ENCODE assay signal across 19 cellular contexts in genomic region chr20:38153401-38153800, GRCh38. TPM values are rescaled to one million over a fixed set of nuclear protein-coding genes. Genes with fewer than 3 reads are reported as not detected.
A peak's percentile ranks its signal among the peaks of the same experiment; 100 is the strongest.
DNase-seq lines count a peak whose midpoint lies in the region; ATAC-seq, FAIRE-seq and TF ChIP-seq lines count a peak whose summit lies in the region.
"Had no signal": no experiment of that assay in that cellular context is flagged by ENCODE, and none has a peak within 500 bp of the region (broad histone marks: within the 10 kb centered on the region; RNA-seq: fewer than 3 reads in every experiment).

No MANE protein-coding gene starts in this region.

- H3K4me1 ChIP-seq in left ventricle myocardium inferior (peaks cover 98% of the 10 kb centered on the region), pancreas (peaks cover 11 to 25% (median 14%) of the 10 kb centered on the region in 3 donors), uterus (peaks cover 4 to 21% of the 10 kb centered on the region in 2 donors)

- H3K27me3 ChIP-seq in left ventricle myocardium inferior (ENCODE audit: low read depth), result no peaks in the 10 kb centered on the region
- H3K27me3 ChIP-seq in pancreas, result no peaks in the 10 kb centered on the region
- no peaks in the 10 kb centered on the region for H3K27me3 ChIP-seq in uterus

- no peak for TF ChIP-seq POLR2A in uterus (IDR thresholded peaks at IDR 0.05)

- H3K27ac ChIP-seq in left ventricle myocardium inferior (replicated peaks) (peak overlapping the region; percentile 93), pancreas (peak overlapping the region in 3 of 4 donors; percentile 64 to 89 (median 78)), uterus (peak overlapping the region; percentile 85 to 89)
- H3K27ac ChIP-seq: KMS-11 had no signal

- H3K4me3 ChIP-seq in left ventricle myocardium inferior (no peak overlapping the region), pancreas (no peak overlapping the region), uterus (no peak overlapping the region)

- ATAC-seq in Right ventricle myocardium superior (ENCODE audit: poor library complexity) (no peak), pancreas (no peak)
- no peak for ATAC-seq in activated CD8-positive, alpha-beta T cell treated with anti-CD3 and anti-CD28 coated beads for 36 hours

- H3K27ac Mint-ChIP-seq in endothelial cell (ENCODE audit: unreplicated experiment), result peak overlapping the region; percentile 36
- no peak overlapping the region for H3K27ac Mint-ChIP-seq in activated CD8-positive, alpha-beta T cell treated with anti-CD3 and anti-CD28 coated beads for 36 hours
- H3K27ac Mint-ChIP-seq: activated naive CD8-positive, alpha-beta T cell; CD4-positive, alpha-beta T cell had no signal

- peaks cover 46% of the 10 kb centered on the region for H3K4me1 Mint-ChIP-seq in endothelial cell (ENCODE audit: unreplicated experiment)
- peaks cover 7% of the 10 kb centered on the region for H3K4me1 Mint-ChIP-seq in activated CD8-positive, alpha-beta T cell treated with anti-CD3 and anti-CD28 coated beads for 36 hours (ENCODE audit: low read depth)

- H3K36me3 ChIP-seq in left ventricle myocardium inferior (peaks cover 71% of the 10 kb centered on the region), pancreas (no peaks in the 10 kb centered on the region), uterus (no peaks in the 10 kb centered on the region)

- 92 to 95% methylated on average over 5 of the region's 5 CpGs for WGBS in pancreas, 2 donors

- DNase-seq in left ventricle myocardium inferior (no peak), Right ventricle myocardium superior (no peak), endothelial cell (ENCODE audit: low spot score) (no peak), pancreas (no peak), uterus (no peak), NCI-H2107 (lab: John Stamatoyannopoulos, UW) (no peak)
- DNase-seq in activated CD4-positive, alpha-beta T cell treated with anti-CD3 and anti-CD28 coated beads, Interleukin-2, amount 50 U/mL, for 48 hours, result no peak
- DNase-seq in activated CD8-positive, alpha-beta T cell treated with anti-CD3 and anti-CD28 coated beads for 36 hours, result no peak
- DNase-seq: activated CD8-positive, alpha-beta T cell treated with anti-CD3 and anti-CD28 coated beads, Interleukin-2, amount 10 ng/mL, durations not matched to agents 7 days and 5 days; activated T-cell treated with anti-CD3 and anti-CD28 coated beads, Interleukin-2, amount 50 U/mL, for 72 hours; CD4-positive, alpha-beta T cell; DMS79; hippocampal formation; NCI-H1092; NCI-H526 treated with DMSO at 0.1 percent for 48 hours had no signal

- FAIRE-seq in pancreas (lab: Jason Lieb, UNC), result no peak
- FAIRE-seq: bronchial epithelial cell, keratinocyte had no signal

- intact Hi-C loops in left ventricle myocardium inferior (cut with micrococcal nuclease) (no loop called here), Right ventricle myocardium superior (cut with DNase I) (no loop called here), pancreas (cut with DNase I) (no loop called here), uterus (cut with DNase I; ENCODE audit: low total_unique reads) (no loop called here)
- intact Hi-C loops in activated CD8-positive, alpha-beta T cell treated with anti-CD3 and anti-CD28 coated beads for 36 hours (cut with micrococcal nuclease), result no loop called here

- H3K36me3 Mint-ChIP-seq in endothelial cell (ENCODE audit: low read depth, unreplicated experiment), result peaks cover 49% of the 10 kb centered on the region
- no peaks in the 10 kb centered on the region for H3K36me3 Mint-ChIP-seq in activated CD8-positive, alpha-beta T cell treated with anti-CD3 and anti-CD28 coated beads for 36 hours (ENCODE audit: low read depth)
- H3K36me3 Mint-ChIP-seq: activated naive CD8-positive, alpha-beta T cell had no signal

- H3K27me3 Mint-ChIP-seq in endothelial cell (ENCODE audit: unreplicated experiment), result peaks cover 5% of the 10 kb centered on the region
- peaks cover 13% of the 10 kb centered on the region for H3K27me3 Mint-ChIP-seq in activated CD8-positive, alpha-beta T cell treated with anti-CD3 and anti-CD28 coated beads for 36 hours
- H3K27me3 Mint-ChIP-seq: activated naive CD8-positive, alpha-beta T cell had no signal

- POLR2A ChIA-PET in activated CD8-positive, alpha-beta T cell treated with anti-CD3 and anti-CD28 coated beads for 36 hours (lab: Charles Lee), result no interaction called here

- no peaks in the 10 kb centered on the region for H3K9me3 Mint-ChIP-seq in endothelial cell (ENCODE audit: unreplicated experiment)
- H3K9me3 Mint-ChIP-seq in activated CD8-positive, alpha-beta T cell treated with anti-CD3 and anti-CD28 coated beads for 36 hours, result no peaks in the 10 kb centered on the region
- H3K9me3 Mint-ChIP-seq: activated T-cell treated with anti-CD3 and anti-CD28 coated beads, Interleukin-2, amount 50 U/mL, for 72 hours; CD4-positive, alpha-beta T cell had no signal

- H3K4me3 Mint-ChIP-seq in endothelial cell (ENCODE audit: unreplicated experiment), result peak overlapping the region; percentile 31
- H3K4me3 Mint-ChIP-seq in activated CD8-positive, alpha-beta T cell treated with anti-CD3 and anti-CD28 coated beads for 36 hours, result no peak overlapping the region
- H3K4me3 Mint-ChIP-seq: activated CD8-positive, alpha-beta T cell treated with anti-CD3 and anti-CD28 coated beads, Interleukin-2, amount 10 ng/mL, durations not matched to agents 7 days and 5 days; activated naive CD8-positive, alpha-beta T cell; CD4-positive, alpha-beta T cell had no signal

- TF ChIP-seq CTCF in left ventricle myocardium inferior (IDR thresholded peaks at IDR 0.05; ENCODE audit: borderline replicate concordance), result no peak
- no peak for TF ChIP-seq CTCF in endothelial cell (IDR thresholded peaks at IDR 0.05; ENCODE audit: unreplicated experiment)
- TF ChIP-seq CTCF in pancreas (IDR thresholded peaks at IDR 0.05), result no peak
- TF ChIP-seq CTCF in uterus (IDR thresholded peaks at IDR 0.05), result no peak
- TF ChIP-seq CTCF in activated CD8-positive, alpha-beta T cell treated with anti-CD3 and anti-CD28 coated beads for 36 hours (IDR thresholded peaks at IDR 0.05), result no peak

- H3K9me3 ChIP-seq in left ventricle myocardium inferior (replicated peaks) (no peaks in the 10 kb centered on the region), pancreas (no peaks in the 10 kb centered on the region), uterus (no peaks in the 10 kb centered on the region)

- CTCF ChIA-PET in activated CD8-positive, alpha-beta T cell treated with anti-CD3 and anti-CD28 coated beads for 36 hours (lab: Charles Lee), result no interaction called here

RNA-seq across cellular contexts. Expression of gene TGM2, which starts 11.7 kb away (rescaled TPM):
- total RNA-seq in left ventricle myocardium inferior, result 846 TPM
- 469 TPM for total RNA-seq in Right ventricle myocardium superior
- total RNA-seq in endothelial cell (ENCODE audit: unreplicated experiment), result 216 TPM
- 10 to 100 TPM in 3 of 6 donors, 1 to 10 TPM in 3; 3.7 to 92.6 (median 10.6) TPM for total RNA-seq in pancreas
- 10 to 100 TPM in 1 of 2 donors, 1 to 10 TPM in 1; 9.2 to 12.9 TPM for polyA plus RNA-seq in pancreas
- total RNA-seq in uterus, result 100 to 1,000 TPM; 136 to 639 (median 209) TPM
- not detected for total RNA-seq in activated CD8-positive, alpha-beta T cell treated with anti-CD3 and anti-CD28 coated beads for 36 hours

Comparison
In these comparisons a context has a peak if more than half of its experiments do, and no peak if none do; other contexts are left out.
1. RNA of gene TGM2, which starts 11.7 kb away (total RNA-seq): 846 TPM in left ventricle myocardium inferior (single experiment), 469 TPM in Right ventricle myocardium superior (single experiment), 136 to 639 TPM in uterus, 216 TPM in endothelial cell (single experiment) and 3.7 to 92.6 TPM in pancreas; not detected in activated CD8-positive, alpha-beta T cell treated with anti-CD3 and anti-CD28 coated beads for 36 hours; every median in the first group is over 4 times any median in the second.
2. Peak in every context shown above with its lines, with median percentiles within 50 percentile points of each other: H3K27ac ChIP-seq.